In genomic region chr5:132506094-132506692, GRCh38 we compare ENCODE assay signal across 1 cellular context.
TF ChIP-seq lines count a peak whose summit lies in the region.

No MANE protein-coding gene starts in this region.

TF ChIP-seq in K562, 482 proteins besides CTCF, POLR2A, EP300 and RAD21 (continued from another document):
- TF ChIP-seq, protein P1, sequence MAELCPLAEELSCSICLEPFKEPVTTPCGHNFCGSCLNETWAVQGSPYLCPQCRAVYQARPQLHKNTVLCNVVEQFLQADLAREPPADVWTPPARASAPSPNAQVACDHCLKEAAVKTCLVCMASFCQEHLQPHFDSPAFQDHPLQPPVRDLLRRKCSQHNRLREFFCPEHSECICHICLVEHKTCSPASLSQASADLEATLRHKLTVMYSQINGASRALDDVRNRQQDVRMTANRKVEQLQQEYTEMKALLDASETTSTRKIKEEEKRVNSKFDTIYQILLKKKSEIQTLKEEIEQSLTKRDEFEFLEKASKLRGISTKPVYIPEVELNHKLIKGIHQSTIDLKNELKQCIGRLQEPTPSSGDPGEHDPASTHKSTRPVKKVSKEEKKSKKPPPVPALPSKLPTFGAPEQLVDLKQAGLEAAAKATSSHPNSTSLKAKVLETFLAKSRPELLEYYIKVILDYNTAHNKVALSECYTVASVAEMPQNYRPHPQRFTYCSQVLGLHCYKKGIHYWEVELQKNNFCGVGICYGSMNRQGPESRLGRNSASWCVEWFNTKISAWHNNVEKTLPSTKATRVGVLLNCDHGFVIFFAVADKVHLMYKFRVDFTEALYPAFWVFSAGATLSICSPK (IDR thresholded peaks at IDR 0.05; ENCODE audit: borderline replicate concordance), result no peak
- TF ChIP-seq FOXK2 (conservative IDR thresholded peaks at IDR 0.05 in 1 of 2, IDR thresholded peaks at IDR 0.05 in 1 of 2; ENCODE audit: low read depth in 2 of 2), result peak; percentile 38 to 59; a peak in 3 of 4 replicates
- TF ChIP-seq BHLHE40 (IDR thresholded peaks at IDR 0.05; ENCODE audit: low read length), result 0 out of 2 replicates have a peak, but pooled peaks have one; percentile 4
- TF ChIP-seq HCFC1 (IDR thresholded peaks at IDR 0.05; ENCODE audit: low read depth, low read length), result 0 out of 2 replicates have a peak, but pooled peaks have one; percentile 25
- TF ChIP-seq ZBTB33 (CRISPR knock-in tag; IDR thresholded peaks at IDR 0.05), result 0 out of 2 replicates have a peak, but pooled peaks have one; percentile 12
